ENCODE assay signal across 10 cellular contexts in genomic region chr7:781936-782529, GRCh38.
"Had no signal": no experiment of that assay in that cellular context is flagged by ENCODE, and none has a peak within 500 bp of the region (broad histone marks: within the 10 kb centered on the region; RNA-seq: fewer than 3 reads in every experiment).

No MANE protein-coding gene starts in this region.

- H3K4me3 ChIP-seq: ascending aorta, prostate gland, SJSA1 had no signal

- H3K9me3 ChIP-seq: ascending aorta, prostate gland, SJSA1 had no signal

- DNase-seq: activated CD8-positive, alpha-beta memory T cell treated with anti-CD3 and anti-CD28 coated beads, Interleukin-2, amount 50 U/mL, for 48 hours; activated CD8-positive, alpha-beta T cell treated with anti-CD3 and anti-CD28 coated beads, Interleukin-2, amount 10 ng/mL, durations not matched to agents 7 days and 5 days; activated naive CD8-positive, alpha-beta T cell treated with anti-CD3 and anti-CD28 coated beads, Interleukin-2, amount 10 ng/mL, durations not matched to agents 7 days and 5 days; foreskin melanocyte; naive thymus-derived CD8-positive, alpha-beta T cell; stimulated activated CD4-positive, alpha-beta T cell treated with anti-CD3 and anti-CD28 coated beads, Interleukin-4, amount 100 ng/mL, for 4 hours; trophoblast cell had no signal

- H3K27me3 ChIP-seq: ascending aorta, SJSA1 had no signal

- ATAC-seq: activated CD8-positive, alpha-beta T cell treated with anti-CD3 and anti-CD28 coated beads, Interleukin-2, amount 10 ng/mL, durations not matched to agents 7 days and 5 days; naive thymus-derived CD8-positive, alpha-beta T cell had no signal

- H3K36me3 ChIP-seq: prostate gland had no signal

- H3K4me1 ChIP-seq: prostate gland, SJSA1 had no signal

- H3K27ac ChIP-seq: ascending aorta, prostate gland, SJSA1 had no signal
